15 cellular contexts compared by ENCODE assay signal in genomic region chr2:23381498-23381897, GRCh38. TPM values are rescaled to one million over a fixed set of nuclear protein-coding genes. Genes with fewer than 3 reads are reported as not detected.
DNase-seq lines count a peak whose midpoint lies in the region; ATAC-seq and TF ChIP-seq lines count a peak whose summit lies in the region.
"Had no signal": no experiment of that assay in that cellular context is flagged by ENCODE, and none has a peak within 500 bp of the region (broad histone marks: within the 10 kb centered on the region; RNA-seq: fewer than 3 reads in every experiment).

No MANE protein-coding gene starts in this region.

- H3K36me3 Mint-ChIP-seq in activated CD4-positive, alpha-beta T cell treated with anti-CD3 and anti-CD28 coated beads, Interleukin-2, amount 10 ng/mL, durations not matched to agents 24 days and 14 days (ENCODE audit: low read depth): peaks cover 1% of the 10 kb centered on the region
- peaks cover 6% of the 10 kb centered on the region for H3K36me3 Mint-ChIP-seq in activated T-helper 17 cell treated with anti-CD3 and anti-CD28 coated beads, Interleukin-2, amount 50 U/mL, for 72 hours (ENCODE audit: low read depth)
- H3K36me3 Mint-ChIP-seq: natural killer cell had no signal

- H3K27ac Mint-ChIP-seq in activated CD4-positive, alpha-beta T cell treated with anti-CD3 and anti-CD28 coated beads, Interleukin-2, amount 10 ng/mL, durations not matched to agents 24 days and 14 days: peak overlapping the region; percentile 27
- no peak overlapping the region for H3K27ac Mint-ChIP-seq in activated T-helper 17 cell treated with anti-CD3 and anti-CD28 coated beads, Interleukin-2, amount 50 U/mL, for 72 hours
- H3K27ac Mint-ChIP-seq: natural killer cell had no signal

- no peak for TF ChIP-seq POLR2A in stomach (IDR thresholded peaks at IDR 0.05)

- no peaks in the 10 kb centered on the region for H3K9me3 ChIP-seq in psoas muscle
- H3K9me3 ChIP-seq in stomach: no peaks in the 10 kb centered on the region
- H3K9me3 ChIP-seq: left lung, thoracic aorta had no signal

- H3K27me3 Mint-ChIP-seq in activated CD4-positive, alpha-beta T cell treated with anti-CD3 and anti-CD28 coated beads, Interleukin-2, amount 10 ng/mL, durations not matched to agents 24 days and 14 days: peaks cover 58% of the 10 kb centered on the region
- peaks cover 40% of the 10 kb centered on the region for H3K27me3 Mint-ChIP-seq in activated T-helper 17 cell treated with anti-CD3 and anti-CD28 coated beads, Interleukin-2, amount 50 U/mL, for 72 hours

- peaks cover 0 to 10% (median 3%) of the 10 kb centered on the region in 3 donors for H3K27me3 ChIP-seq in psoas muscle (ENCODE audit: insufficient read depth in 3 of 3, low read length in 2 of 3)
- peaks cover 0 to 48% (median 12%) of the 10 kb centered on the region in 3 donors for H3K27me3 ChIP-seq in stomach

- intact Hi-C loops in activated CD4-positive, alpha-beta T cell treated with anti-CD3 and anti-CD28 coated beads, Interleukin-2, amount 10 ng/mL, durations not matched to agents 24 days and 14 days (cut with micrococcal nuclease): loop anchor here (2.0 to 5.0 kb wide), 2 partner anchors 56 to 107 kb away; no protein-coding TSS in a partner anchor
- intact Hi-C loops in psoas muscle (cut with DNase I) (no loop called here), stomach (cut with DNase I; ENCODE audit: low total_unique reads) (no loop called here)

- TF ChIP-seq EP300 in stomach (IDR thresholded peaks at IDR 0.05): no peak

- peak overlapping the region; percentile 19 for H3K27ac ChIP-seq in psoas muscle
- H3K27ac ChIP-seq in stomach: no peak overlapping the region
- H3K27ac ChIP-seq: SK-N-MC, thoracic aorta had no signal

- no peaks in the 10 kb centered on the region for H3K9me3 Mint-ChIP-seq in activated CD4-positive, alpha-beta T cell treated with anti-CD3 and anti-CD28 coated beads, Interleukin-2, amount 10 ng/mL, durations not matched to agents 24 days and 14 days
- H3K9me3 Mint-ChIP-seq in activated T-helper 17 cell treated with anti-CD3 and anti-CD28 coated beads, Interleukin-2, amount 50 U/mL, for 72 hours: no peaks in the 10 kb centered on the region
- H3K9me3 Mint-ChIP-seq: natural killer cell had no signal

- H3K4me1 ChIP-seq in psoas muscle: peaks cover 7% of the 10 kb centered on the region
- H3K4me1 ChIP-seq in stomach: peaks cover 10 to 24% (median 17%) of the 10 kb centered on the region in 4 donors

- TF ChIP-seq CTCF in psoas muscle (IDR thresholded peaks at IDR 0.05): no peak
- no peak for TF ChIP-seq CTCF in stomach (IDR thresholded peaks at IDR 0.05)

- peak in 1 of 4 donors; percentile 1 for ATAC-seq in psoas muscle
- ATAC-seq in activated T-helper 17 cell treated with anti-CD3 and anti-CD28 coated beads, Interleukin-2, amount 50 U/mL, for 72 hours (replicated peaks): no peak
- ATAC-seq: natural killer cell had no signal

- no peak overlapping the region for H3K4me3 Mint-ChIP-seq in activated CD4-positive, alpha-beta T cell treated with anti-CD3 and anti-CD28 coated beads, Interleukin-2, amount 10 ng/mL, durations not matched to agents 24 days and 14 days
- H3K4me3 Mint-ChIP-seq in activated T-helper 17 cell treated with anti-CD3 and anti-CD28 coated beads, Interleukin-2, amount 50 U/mL, for 72 hours: no peak overlapping the region

- no peak for DNase-seq in activated CD4-positive, alpha-beta T cell treated with anti-CD3 and anti-CD28 coated beads, Interleukin-2, amount 10 ng/mL, durations not matched to agents 24 days and 14 days
- no peak for DNase-seq in activated CD4-positive, alpha-beta T cell treated with anti-CD3 and anti-CD28 coated beads, Interleukin-2, amount 50 U/mL, for 48 hours
- DNase-seq in NCI-H2171 treated with DMSO at 0.1 percent for 48 hours (lab: John Stamatoyannopoulos, UW) (peak; percentile 75), dermis blood vessel endothelial cell (peak; percentile 75), psoas muscle (no peak), stomach (no peak), NK-92 (lab: John Stamatoyannopoulos, UW; ENCODE audit: unreplicated experiment) (no peak)
- DNase-seq: activated CD8-positive, alpha-beta T cell treated with anti-CD3 and anti-CD28 coated beads, Interleukin-2, amount 10 ng/mL, durations not matched to agents 7 days and 5 days; activated effector memory CD4-positive, alpha-beta T cell treated with anti-CD3 and anti-CD28 coated beads, Interleukin-2, amount 50 U/mL, for 16 hours; Kasumi-1; natural killer cell had no signal

- peaks cover 22% of the 10 kb centered on the region for H3K4me1 Mint-ChIP-seq in activated CD4-positive, alpha-beta T cell treated with anti-CD3 and anti-CD28 coated beads, Interleukin-2, amount 10 ng/mL, durations not matched to agents 24 days and 14 days
- H3K4me1 Mint-ChIP-seq in activated T-helper 17 cell treated with anti-CD3 and anti-CD28 coated beads, Interleukin-2, amount 50 U/mL, for 72 hours: peaks cover 20% of the 10 kb centered on the region

- H3K4me3 ChIP-seq in psoas muscle (no peak overlapping the region), stomach (no peak overlapping the region)
- H3K4me3 ChIP-seq: left lung, SK-N-MC, thoracic aorta had no signal

- H3K36me3 ChIP-seq in psoas muscle (ENCODE audit: insufficient read depth in 1 of 2, low read depth in 1 of 2) (no peaks in the 10 kb centered on the region), stomach (no peaks in the 10 kb centered on the region)
- H3K36me3 ChIP-seq: left lung, thoracic aorta had no signal

- WGBS in psoas muscle, 3 donors: 28 to 33% (median 32%) methylated on average over 3 of the region's 3 CpGs
- 29 to 39% (median 38%) methylated on average over 3 of the region's 3 CpGs for WGBS in stomach, 5 donors

RNA-seq across cellular contexts. Expression of gene KLHL29, which starts 3.5 kb away (rescaled TPM):
- total RNA-seq in activated CD4-positive, alpha-beta T cell treated with anti-CD3 and anti-CD28 coated beads, Interleukin-2, amount 10 ng/mL, durations not matched to agents 24 days and 14 days: 3.7 and 3.8 TPM in 2 replicates
- 3.7 and 5.8 TPM in 2 replicates for total RNA-seq in dermis blood vessel endothelial cell
- 10 to 100 TPM in 1 of 4 donors, 1 to 10 TPM in 3; 4.4 to 14.1 (median 7.7) TPM for total RNA-seq in psoas muscle
- polyA plus RNA-seq in psoas muscle: 10 to 100 TPM in 1 of 3 donors, 1 to 10 TPM in 2; 4.7 to 13.3 (median 6.4) TPM
- total RNA-seq in activated T-helper 17 cell treated with anti-CD3 and anti-CD28 coated beads, Interleukin-2, amount 50 U/mL, for 72 hours: under 1 TPM; 0.26 to 0.56 TPM
- total RNA-seq in stomach: 1 to 10 TPM in 4 of 5 donors, under 1 TPM in 1; under 0.01 to 6.6 (median 1.4) TPM
- 1 to 10 TPM in 2 of 3 donors, under 1 TPM in 1; 0.31 to 3.0 (median 1.2) TPM for polyA plus RNA-seq in stomach

Comparison
In these comparisons a context has a peak if more than half of its experiments do, and no peak if none do; other contexts are left out.
1. DNase-seq: peak in NCI-H2171 treated with DMSO at 0.1 percent for 48 hours (single experiment) and dermis blood vessel endothelial cell (single experiment); none in activated CD4-positive, alpha-beta T cell treated with anti-CD3 and anti-CD28 coated beads, Interleukin-2, amount 10 ng/mL, durations not matched to agents 24 days and 14 days (single experiment), activated CD4-positive, alpha-beta T cell treated with anti-CD3 and anti-CD28 coated beads, Interleukin-2, amount 50 U/mL, for 48 hours (0 of 2), psoas muscle (0 of 2), stomach (single experiment) and NK-92 (single experiment).